In the genomic region with DNA sequence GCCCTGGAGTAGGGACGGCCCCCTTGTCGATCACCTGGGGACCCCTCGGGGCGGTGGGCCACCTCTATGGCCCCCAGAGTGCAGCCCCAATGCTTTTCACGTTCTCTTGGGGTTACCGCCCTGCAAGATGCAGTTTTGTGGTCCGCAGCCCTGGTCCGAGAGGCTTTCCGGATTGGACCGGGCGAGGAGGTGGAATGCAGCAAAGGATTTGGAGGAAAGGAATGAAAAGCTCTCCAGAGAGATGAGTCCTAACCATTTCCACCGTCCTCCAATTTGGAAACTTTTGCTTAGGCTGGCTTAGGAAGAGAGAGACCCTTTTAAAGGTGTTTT, we compare ENCODE assay signal across 8 cellular contexts.
DNase-seq lines count a peak whose midpoint lies in the region; ATAC-seq and TF ChIP-seq lines count a peak whose summit lies in the region.

No MANE protein-coding gene starts in this region.

- H3K27ac Mint-ChIP-seq in activated T-cell treated with anti-CD3 and anti-CD28 coated beads, Interleukin-2, amount 50 U/mL, for 24 hours: no peak overlapping the region

- H3K9me3 Mint-ChIP-seq in activated T-cell treated with anti-CD3 and anti-CD28 coated beads, Interleukin-2, amount 50 U/mL, for 24 hours: no peaks in the 10 kb centered on the region

- POLR2A ChIA-PET in RWPE1 (lab: Yijun Ruan, JAX; ENCODE audit: low non-redundant PET): no interaction called here

- no peaks in the 10 kb centered on the region for H3K4me1 ChIP-seq in neuron (ENCODE audit: insufficient read depth, low read length)

- no peak for ATAC-seq in HG02981 (IDR thresholded peaks at IDR 0.05; ENCODE audit: unreplicated experiment)

- no peaks in the 10 kb centered on the region for H3K36me3 Mint-ChIP-seq in activated T-cell treated with anti-CD3 and anti-CD28 coated beads, Interleukin-2, amount 50 U/mL, for 24 hours (ENCODE audit: low read depth)

- peaks cover 14% of the 10 kb centered on the region for H3K27me3 Mint-ChIP-seq in activated T-cell treated with anti-CD3 and anti-CD28 coated beads, Interleukin-2, amount 50 U/mL, for 24 hours

- H3K27ac ChIP-seq in RWPE1: peak overlapping the region; percentile 80

- CTCF ChIA-PET in RWPE1 (lab: Yijun Ruan, JAX): no interaction called here

- H3K36me3 ChIP-seq in neuron (ENCODE audit: insufficient read depth, low read length): no peaks in the 10 kb centered on the region

- H2AFZ ChIP-seq in neuron (ENCODE audit: low read depth, low read length): no peak overlapping the region

- H3K9me3 ChIP-seq in neuron (ENCODE audit: low read length): no peaks in the 10 kb centered on the region

- peak overlapping the region; percentile 34 for H3K4me3 ChIP-seq in neuron (ENCODE audit: low read length)

- peaks cover 21% of the 10 kb centered on the region for H3K27me3 ChIP-seq in neuron (ENCODE audit: insufficient read depth, low read length)

- peak overlapping the region; percentile 72 for H3K4me3 Mint-ChIP-seq in activated T-cell treated with anti-CD3 and anti-CD28 coated beads, Interleukin-2, amount 50 U/mL, for 24 hours

- TF ChIP-seq CTCF in RWPE1 (conservative IDR thresholded peaks at IDR 0.05; ENCODE audit: low read depth): no peak

- no peak for DNase-seq in activated T-cell treated with anti-CD3 and anti-CD28 coated beads, Interleukin-2, amount 50 U/mL, for 24 hours
- DNase-seq in activated T-cell treated with anti-CD3 and anti-CD28 coated beads, Interleukin-2, amount 50 U/mL, for 1 hour: no peak
- no peak for DNase-seq in RWPE1 (ENCODE audit: low spot score)
- DNase-seq in fibroblast of gingiva (ENCODE audit: low read depth): peak; percentile 25
- DNase-seq in NCI-H524 treated with DMSO at 0.1 percent for 48 hours (lab: John Stamatoyannopoulos, UW): no peak
- DNase-seq in NCI-H1694 treated with DMSO at 0.1 percent for 48 hours (lab: John Stamatoyannopoulos, UW): no peak

- peaks cover 13% of the 10 kb centered on the region for H3K4me1 Mint-ChIP-seq in activated T-cell treated with anti-CD3 and anti-CD28 coated beads, Interleukin-2, amount 50 U/mL, for 24 hours (ENCODE audit: low read depth)
